Comparison of ENCODE assay signal across 8 cellular contexts in the genomic region with DNA sequence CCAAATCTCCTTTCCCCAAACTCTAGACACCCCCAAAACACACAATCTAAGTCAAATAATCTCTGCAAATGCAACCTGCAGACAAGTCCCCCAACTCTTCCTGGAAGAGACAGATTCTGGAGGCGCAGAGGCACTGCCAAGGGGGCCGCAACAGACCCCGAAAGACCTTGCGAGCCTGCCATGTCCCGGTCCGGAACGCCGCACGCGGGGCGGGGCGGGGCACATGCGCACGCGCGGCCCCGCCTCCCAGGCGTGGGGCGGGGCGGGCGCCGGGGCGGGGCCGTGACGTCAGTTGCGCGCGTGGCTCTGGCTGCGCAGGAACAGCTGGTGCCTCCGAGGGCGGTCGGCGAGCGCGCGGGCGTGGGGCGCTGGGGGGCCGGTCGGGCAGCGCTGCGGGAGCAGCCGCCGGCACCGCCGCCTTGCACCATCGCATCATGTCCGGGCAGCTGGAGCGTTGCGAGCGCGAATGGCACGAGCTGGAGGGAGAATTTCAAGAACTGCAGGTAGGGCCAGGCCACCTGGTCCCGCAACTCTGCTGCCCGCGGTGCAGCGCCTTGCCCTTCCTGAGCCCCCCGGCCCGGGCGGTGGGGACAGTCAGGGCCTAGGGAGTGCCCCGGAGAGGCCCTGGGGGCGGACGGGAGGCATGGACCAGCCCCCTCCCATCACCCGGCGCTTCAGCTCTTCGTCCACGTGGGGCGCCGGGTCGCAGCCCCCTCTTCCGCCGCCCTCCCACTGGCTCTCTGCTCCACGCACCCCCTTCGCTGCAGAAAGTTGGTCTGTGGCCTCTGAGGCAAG. TPM values are rescaled to one million over a fixed set of nuclear protein-coding genes. Genes with fewer than 3 reads are reported as not detected.
DNase-seq lines count a peak whose midpoint lies in the region; ATAC-seq and TF ChIP-seq lines count a peak whose summit lies in the region.

Gene TMEM120B (plus strand): TSS at position 291 of the 795 bp plus-strand sequence. CDS start 144 bp downstream, at position 435.

- H3K4me3 ChIP-seq in ACC112 (ENCODE audit: low read depth, low read length) (peak within 1 kb of the TSS; percentile 92), right lobe of liver (peak within 1 kb of the TSS; percentile 82 to 98 (median 92))

- H3K36me3 ChIP-seq in ACC112 (ENCODE audit: insufficient read depth, low read length) (no peaks in the 10 kb centered on the region), right lobe of liver (no peaks in the 10 kb centered on the region)

- intact Hi-C loops in right lobe of liver (cut with DNase I), result no loop called here

- peak; percentile 86 for DNase-seq in NCI-H2227 (lab: John Stamatoyannopoulos, UW; ENCODE audit: unreplicated experiment)
- DNase-seq in activated CD4-positive, alpha-beta T cell treated with anti-CD3 and anti-CD28 coated beads, Interleukin-2, amount 50 U/mL, for 24 hours (ENCODE audit: low read depth in 1 of 2, low spot score in 1 of 2), result peak; percentile 74 to 80
- DNase-seq in dermis blood vessel endothelial cell, result peak; percentile 83
- peak; percentile 89 to 92 (median 91) for DNase-seq in right lobe of liver
- peak; percentile 68 to 84 for DNase-seq in stimulated activated CD4-positive, alpha-beta T cell treated with anti-CD3 and anti-CD28 coated beads, Interleukin-4, amount 100 ng/mL, for 48 hours (ENCODE audit: low read depth in 2 of 2)

- peak within 1 kb of the TSS; percentile 85 for H2AFZ ChIP-seq in ACC112 (ENCODE audit: low read length, unreplicated experiment)

- no peaks in the 10 kb centered on the region for H3K27me3 ChIP-seq in ACC112 (ENCODE audit: insufficient read depth, low read length)
- H3K27me3 ChIP-seq in right lobe of liver, result no peaks in the 10 kb centered on the region

- H3K27ac ChIP-seq in ACC112 (ENCODE audit: low read depth, low read length), result peak within 1 kb of the TSS; percentile 42; the same call in 1 of the 2 replicates
- peak within 1 kb of the TSS; percentile 84 to 87 (median 86) for H3K27ac ChIP-seq in right lobe of liver

- peak; percentile 75 for ATAC-seq in GM18505 (IDR thresholded peaks at IDR 0.05; ENCODE audit: unreplicated experiment)
- ATAC-seq in HG02970 (IDR thresholded peaks at IDR 0.05; ENCODE audit: low FRiP score, unreplicated experiment), result peak; percentile 87
- peak; percentile 89 to 97 (median 94) for ATAC-seq in right lobe of liver

- no peaks in the 10 kb centered on the region for H3K9me3 ChIP-seq in right lobe of liver

- no peak for TF ChIP-seq CTCF in right lobe of liver (IDR thresholded peaks at IDR 0.05)

- H3K4me1 ChIP-seq in ACC112 (ENCODE audit: control insufficient read depth, insufficient read depth, low read length, unreplicated experiment), result peaks cover 36% of the 10 kb centered on the region
- peaks cover 0 to 18% (median 1%) of the 10 kb centered on the region in 4 donors for H3K4me1 ChIP-seq in right lobe of liver

- H3K79me2 ChIP-seq in ACC112 (ENCODE audit: control insufficient read depth, insufficient read depth, low read length, unreplicated experiment), result peaks cover 19% of the 10 kb centered on the region

- peak; percentile 87 for TF ChIP-seq POLR2A in GM18505 (IDR thresholded peaks at IDR 0.05; ENCODE audit: borderline replicate concordance, extremely low read depth, insufficient read depth, insufficient read length)
- peak; percentile 94 for TF ChIP-seq POLR2A in right lobe of liver (IDR thresholded peaks at IDR 0.05)

- WGBS in right lobe of liver (ENCODE audit: insufficient coverage, low coverage, low lambda C conversion rate, missing lambda C conversion rate), result no CpG with 5 or more reads among the region's 74 CpGs

RNA-seq across cellular contexts. Expression of gene TMEM120B, which starts in this region (rescaled TPM):
- total RNA-seq in dermis blood vessel endothelial cell, result 4.9 and 6.8 TPM in 2 replicates
- total RNA-seq in right lobe of liver, result 1 to 10 TPM; 3.3 to 6.4 (median 4.7) TPM

Comparison
In these comparisons a context has a peak if more than half of its experiments do, and no peak if none do; other contexts are left out.
1. Peak in every context shown above with its lines: DNase-seq, ATAC-seq, H3K4me3 ChIP-seq and H3K27ac ChIP-seq.